ENCODE assay signal across 20 cellular contexts in genomic region chr9:129826344-129826743, GRCh38.
"Had no signal": no experiment of that assay in that cellular context is flagged by ENCODE, and none has a peak within 500 bp of the region (broad histone marks: within the 10 kb centered on the region; RNA-seq: fewer than 3 reads in every experiment).

No MANE protein-coding gene starts in this region.

- DNase-seq: activated CD4-positive, alpha-beta T cell treated with anti-CD3 and anti-CD28 coated beads, Interleukin-2, amount 10 ng/mL, durations not matched to agents 7 days and 5 days; activated CD4-positive, CD25-positive, alpha-beta regulatory T cell treated with anti-CD3 and anti-CD28 coated beads, Interleukin-2, amount 50 U/mL, for 72 hours; activated CD8-positive, alpha-beta T cell treated with anti-CD3 and anti-CD28 coated beads for 36 hours; activated gamma-delta T cell; activated naive CD4-positive, alpha-beta T cell treated with anti-CD3 and anti-CD28 coated beads, Interleukin-2, amount 50 U/mL, for 16 hours; aorta; dermis blood vessel endothelial cell; effector memory CD4-positive, alpha-beta T cell; gastrocnemius medialis; heart left ventricle; midbrain; ovary; psoas muscle; stimulated activated CD4-positive, alpha-beta T cell treated with anti-CD3 and anti-CD28 coated beads, Interleukin-4, amount 100 ng/mL, for 4 hours; stimulated activated naive CD8-positive, alpha-beta T cell treated with anti-CD3 and anti-CD28 coated beads, Interleukin-15, Interleukin-2, amounts not matched to agents 100 U/mL and 50 U/mL, for 24 hours; T-helper 2 cell; upper lobe of left lung had no signal

- H3K27me3 Mint-ChIP-seq: activated CD4-positive, alpha-beta T cell treated with anti-CD3 and anti-CD28 coated beads, Interleukin-2, amount 10 ng/mL, durations not matched to agents 7 days and 5 days; activated CD8-positive, alpha-beta T cell treated with anti-CD3 and anti-CD28 coated beads for 36 hours; natural killer cell treated with Interleukin-12 subunit alpha and Interleukin-12 subunit beta and Interleukin-15 and Interleukin-18, amount 100 ng/mL, for 72 hours had no signal

- H3K27ac Mint-ChIP-seq: activated CD4-positive, alpha-beta T cell treated with anti-CD3 and anti-CD28 coated beads, Interleukin-2, amount 10 ng/mL, durations not matched to agents 7 days and 5 days; activated CD8-positive, alpha-beta T cell treated with anti-CD3 and anti-CD28 coated beads for 36 hours; brain had no signal

- H3K9me3 Mint-ChIP-seq: activated CD4-positive, alpha-beta T cell treated with anti-CD3 and anti-CD28 coated beads, Interleukin-2, amount 10 ng/mL, durations not matched to agents 7 days and 5 days; activated CD8-positive, alpha-beta T cell treated with anti-CD3 and anti-CD28 coated beads for 36 hours; activated T-helper 1 cell treated with anti-CD3 and anti-CD28 coated beads, Interleukin-12 subunit alpha, Interleukin-12 subunit beta, Interleukin-2, Interleukin-4 antibody, amounts not matched to agents 30 ng/mL and 10 ng/mL and 1 ng/mL, durations not matched to agents 14 hours and 24 hours and 36 hours; brain; natural killer cell treated with Interleukin-12 subunit alpha and Interleukin-12 subunit beta and Interleukin-15 and Interleukin-18, amount 100 ng/mL, for 72 hours had no signal

- H3K4me3 Mint-ChIP-seq: activated CD4-positive, alpha-beta T cell treated with anti-CD3 and anti-CD28 coated beads, Interleukin-2, amount 10 ng/mL, durations not matched to agents 7 days and 5 days; activated CD8-positive, alpha-beta T cell treated with anti-CD3 and anti-CD28 coated beads for 36 hours; activated T-helper 1 cell treated with anti-CD3 and anti-CD28 coated beads, Interleukin-12 subunit alpha, Interleukin-12 subunit beta, Interleukin-2, Interleukin-4 antibody, amounts not matched to agents 30 ng/mL and 10 ng/mL and 1 ng/mL, durations not matched to agents 14 hours and 24 hours and 36 hours; natural killer cell treated with Interleukin-12 subunit alpha and Interleukin-12 subunit beta and Interleukin-15 and Interleukin-18, amount 100 ng/mL, for 72 hours had no signal
